Comparison of ENCODE assay signal across 11 cellular contexts in the genomic region with DNA sequence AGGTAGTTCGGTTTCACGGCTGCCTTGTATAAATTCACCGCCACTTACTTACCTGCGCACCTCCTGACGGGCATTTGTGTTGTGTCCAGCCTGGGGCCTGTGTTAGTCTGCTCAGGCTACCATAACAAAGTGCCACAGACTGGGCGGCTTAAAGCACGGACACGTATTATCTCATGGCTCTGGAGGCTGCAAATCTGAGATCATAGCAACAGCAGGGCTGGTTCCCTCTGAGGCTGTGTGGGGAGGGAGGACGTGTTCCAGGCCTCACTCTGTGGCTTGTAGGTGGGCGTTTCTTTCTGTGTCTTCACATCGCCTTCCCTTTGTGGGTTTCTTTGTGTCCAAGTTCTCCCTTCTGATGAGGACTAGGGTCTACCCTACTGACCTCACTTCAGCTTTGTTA.
"Had no signal": no experiment of that assay in that cellular context is flagged by ENCODE, and none has a peak within 500 bp of the region (broad histone marks: within the 10 kb centered on the region; RNA-seq: fewer than 3 reads in every experiment).

No MANE protein-coding gene starts in this region.

- H3K4me1 Mint-ChIP-seq: GM23338, H9 had no signal

- H3K4me3 ChIP-seq: GM23248, GM23338, HAP-1 had no signal

- H3K27ac Mint-ChIP-seq: GM23338, H9, HFFc6 had no signal

- H3K9me3 ChIP-seq: HAP-1 had no signal

- H3K4me2 ChIP-seq: GM23338 had no signal

- FAIRE-seq: H1, H54 had no signal

- H3K4me3 Mint-ChIP-seq: GM23338, H9, HFFc6 had no signal

- ATAC-seq: GM23338, HCT116 had no signal

- H3K4me1 ChIP-seq: HAP-1 had no signal

- H3K9me3 Mint-ChIP-seq: H9 had no signal

- H3K36me3 ChIP-seq: HAP-1 had no signal

- H3K27ac ChIP-seq: GM23248 had no signal

- H2AFZ ChIP-seq: GM23248, GM23338 had no signal

- H3K9ac ChIP-seq: GM23248 had no signal

- DNase-seq: GM23248, GOT3, H7, H9, HCEC 1CT, HFFc6 had no signal
